ENCODE assay signal across 12 cellular contexts in genomic region chr5:53080271-53080670, GRCh38.
"Had no signal": no experiment of that assay in that cellular context is flagged by ENCODE, and none has a peak within 500 bp of the region (broad histone marks: within the 10 kb centered on the region; RNA-seq: fewer than 3 reads in every experiment).

No MANE protein-coding gene starts in this region.

- H3K4me3 Mint-ChIP-seq: mesothelial cell of epicardium; stimulated activated naive CD8-positive, alpha-beta T cell treated with anti-CD3 and anti-CD28 coated beads, Interleukin-15, Interleukin-2, amounts not matched to agents 100 ng/mL and 50 ng/mL, for 24 hours had no signal

- H3K9me3 Mint-ChIP-seq: mesothelial cell of epicardium; stimulated activated naive CD8-positive, alpha-beta T cell treated with anti-CD3 and anti-CD28 coated beads, Interleukin-15, Interleukin-2, amounts not matched to agents 100 ng/mL and 50 ng/mL, for 24 hours had no signal

- DNase-seq: activated CD4-positive, alpha-beta T cell treated with anti-CD3 and anti-CD28 coated beads for 48 hours; activated naive CD4-positive, alpha-beta T cell treated with anti-CD3 and anti-CD28 coated beads, Interleukin-2, amount 50 U/mL, for 16 hours; amniotic stem cell; heart right ventricle; left cardiac atrium; lower lobe of right lung; right cardiac atrium; small intestine; stimulated activated CD4-positive, alpha-beta T cell treated with anti-CD3 and anti-CD28 coated beads, Interleukin-4, amount 100 ng/mL, for 24 hours; upper lobe of left lung had no signal

- H3K4me1 Mint-ChIP-seq: mesothelial cell of epicardium had no signal

- H3K27ac Mint-ChIP-seq: mesothelial cell of epicardium had no signal
